1 cellular context compared by ENCODE assay signal in genomic region chr12:49518914-49519573, GRCh38.
A peak's percentile ranks its signal among the peaks of the same experiment; 100 is the strongest.
TF ChIP-seq lines count a peak whose summit lies in the region.

No MANE protein-coding gene starts in this region.

TF ChIP-seq in SK-N-SH, 30 proteins besides CTCF, POLR2A, EP300 and RAD21:
- peak; percentile 79 for TF ChIP-seq FOSL2 (IDR thresholded peaks at IDR 0.05; ENCODE audit: borderline replicate concordance, low read depth)
- peak; percentile 40 for TF ChIP-seq JUND (IDR thresholded peaks at IDR 0.05)
- TF ChIP-seq IRF3 (IDR thresholded peaks at IDR 0.05; ENCODE audit: low read depth, low read length), result no peak
- TF ChIP-seq FOXM1 (IDR thresholded peaks at IDR 0.05; ENCODE audit: low read depth), result no peak
